ENCODE assay signal across 8 cellular contexts in genomic region chr19:39824143-39825092, GRCh38. TPM values are rescaled to one million over a fixed set of nuclear protein-coding genes. Genes with fewer than 3 reads are reported as not detected.
A peak's percentile ranks its signal among the peaks of the same experiment; 100 is the strongest.
DNase-seq lines count a peak whose midpoint lies in the region; ATAC-seq and TF ChIP-seq lines count a peak whose summit lies in the region.

No MANE protein-coding gene starts in this region.

- TF ChIP-seq POLR2A in lower leg skin (IDR thresholded peaks at IDR 0.05), result no peak

- peak; percentile 88 for DNase-seq in 8988T
- peak; percentile 100 for DNase-seq in NCI-H345 treated with DMSO at 0.1 percent for 48 hours (lab: John Stamatoyannopoulos, UW; ENCODE audit: unreplicated experiment)
- DNase-seq in activated CD4-positive, alpha-beta T cell treated with anti-CD3 and anti-CD28 coated beads, Interleukin-2, amount 50 U/mL, for 4 hours, result peak; percentile 84 to 86
- DNase-seq in effector CD4-positive, alpha-beta T cell, result peak; percentile 86
- peak; percentile 93 to 97 for DNase-seq in lower leg skin (ENCODE audit: low spot score in 2 of 2)
- peak; percentile 92 for DNase-seq in stimulated activated CD4-positive, alpha-beta T cell treated with anti-CD3 and anti-CD28 coated beads, Interleukin-4, amount 100 ng/mL, for 24 hours

- WGBS in lower leg skin, 2 donors, result 5 to 8% methylated on average over 34 to 43 of the region's 47 CpGs

- ATAC-seq in GM18858 (IDR thresholded peaks at IDR 0.05; ENCODE audit: unreplicated experiment) (peak; percentile 65), HG03097 (IDR thresholded peaks at IDR 0.05; ENCODE audit: low FRiP score, unreplicated experiment) (peak; percentile 67)

- intact Hi-C loops in lower leg skin (cut with DNase I; ENCODE audit: low total_unique reads), result loop anchor here (5.0 kb wide), 1 partner anchor 927 kb away; the partner anchor contains the start of genes NFKBIB and SIRT2

- TF ChIP-seq CTCF in lower leg skin (IDR thresholded peaks at IDR 0.05), result no peak

- H3K4me3 ChIP-seq in lower leg skin (ENCODE audit: low read depth, poor library complexity, severe bottlenecking), result peak overlapping the region; percentile 45

RNA-seq across cellular contexts. Expression of gene DYRK1B, which starts 9.5 kb away (rescaled TPM):
- total RNA-seq in lower leg skin, result 10 to 100 TPM; 14.8 to 29.0 (median 19.7) TPM

RNA-seq across cellular contexts. Expression of gene FBL, which starts 21.8 kb away (rescaled TPM):
- 100 to 1,000 TPM; 167 to 224 (median 174) TPM for total RNA-seq in lower leg skin

RNA-seq across cellular contexts. Expression of gene LEUTX, which starts 45.8 kb away (rescaled TPM):
- total RNA-seq in lower leg skin, result not detected

Comparison
In these comparisons a context has a peak if more than half of its experiments do, and no peak if none do; other contexts are left out.
1. Peak in every context shown above with its lines: DNase-seq, ATAC-seq and H3K4me3 ChIP-seq.